ENCODE assay signal across 8 cellular contexts in the genomic region with DNA sequence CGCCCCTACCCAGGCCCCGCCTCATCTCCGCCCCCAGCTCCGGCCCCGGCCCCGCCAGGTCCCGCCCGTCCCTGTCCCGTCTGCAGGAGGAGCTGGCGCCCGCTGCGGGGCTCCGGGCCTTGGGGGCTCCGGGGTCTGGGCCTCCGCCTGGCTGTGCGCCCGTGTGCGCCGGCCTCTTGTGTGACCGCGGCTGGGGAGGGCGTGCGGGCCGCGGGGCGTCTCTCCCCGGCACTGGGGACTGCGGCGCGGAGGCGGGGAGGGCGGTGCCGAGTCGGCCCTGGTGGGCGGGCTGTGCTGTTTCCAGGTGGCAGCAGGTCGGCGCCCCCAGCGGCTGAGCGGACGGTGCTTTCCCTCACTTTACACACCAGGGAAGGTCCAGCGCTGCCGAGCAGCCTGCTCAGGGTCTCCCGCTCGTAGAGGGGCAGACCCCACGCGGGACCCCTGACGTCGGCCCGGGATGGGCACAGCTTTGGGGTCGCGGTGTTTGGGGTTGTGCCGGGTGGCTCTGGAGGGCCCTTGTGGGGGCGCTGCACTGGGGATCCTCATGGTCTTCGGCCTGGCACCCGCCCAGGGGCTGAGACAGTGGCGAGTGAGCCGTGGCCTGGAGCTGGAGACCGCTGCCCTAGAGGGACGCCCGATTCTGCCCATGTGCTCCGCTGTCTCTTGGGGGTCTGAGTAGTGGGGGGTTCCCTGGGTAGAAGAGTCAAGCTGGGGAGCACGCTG. TPM values are rescaled to one million over a fixed set of nuclear protein-coding genes. Genes with fewer than 3 reads are reported as not detected.
DNase-seq lines count a peak whose midpoint lies in the region; ATAC-seq and TF ChIP-seq lines count a peak whose summit lies in the region.

No MANE protein-coding gene starts in this region.

- peak; percentile 64 for DNase-seq in HCEC 1CT
- peak; percentile 69 for DNase-seq in M059J (ENCODE audit: low read depth)
- peak; percentile 89 for DNase-seq in SK-N-DZ (ENCODE audit: low spot score)
- DNase-seq in activated naive CD4-positive, alpha-beta T cell treated with anti-CD3 and anti-CD28 coated beads, Interleukin-2, amount 50 U/mL, for 16 hours, result peak; percentile 95
- DNase-seq in cardiac muscle cell (ENCODE audit: low read depth in 1 of 2, low spot score in 1 of 2), result peak; percentile 89 to 93
- DNase-seq in pons (ENCODE audit: low spot score), result peak; percentile 76
- peak; percentile 89 to 96 for DNase-seq in upper lobe of left lung

- H3K27ac ChIP-seq in cardiac muscle cell (peak overlapping the region; percentile 38), upper lobe of left lung (peak overlapping the region; percentile 55 to 94 (median 90))

- peak; percentile 94 for ATAC-seq in upper lobe of left lung (ENCODE audit: low FRiP score in 2 of 2)

- H3K9me3 ChIP-seq in cardiac muscle cell (ENCODE audit: low read depth), result no peaks in the 10 kb centered on the region
- no peaks in the 10 kb centered on the region for H3K9me3 ChIP-seq in upper lobe of left lung

- H3K4me1 ChIP-seq in cardiac muscle cell (ENCODE audit: low read depth) (no peaks in the 10 kb centered on the region), upper lobe of left lung (peaks cover 11 to 26% (median 19%) of the 10 kb centered on the region in 4 donors)

- peaks cover 13% of the 10 kb centered on the region for H3K36me3 ChIP-seq in cardiac muscle cell
- peaks cover 0 to 27% (median 17%) of the 10 kb centered on the region in 4 donors for H3K36me3 ChIP-seq in upper lobe of left lung

- TF ChIP-seq EP300 in upper lobe of left lung (IDR thresholded peaks at IDR 0.05), result no peak

- peak; percentile 37 for TF ChIP-seq CTCF in cardiac muscle cell (IDR thresholded peaks at IDR 0.05; ENCODE audit: low read depth, low read length)
- TF ChIP-seq CTCF in upper lobe of left lung (IDR thresholded peaks at IDR 0.05), result peak; percentile 25 to 71 (median 47)

- no peak for TF ChIP-seq POLR2A in upper lobe of left lung (IDR thresholded peaks at IDR 0.05)

- H3K27me3 ChIP-seq in cardiac muscle cell (no peaks in the 10 kb centered on the region), upper lobe of left lung (no peaks in the 10 kb centered on the region)

- WGBS in upper lobe of left lung, 2 donors, result 3 to 9% methylated on average over 7 to 18 of the region's 62 CpGs

- H3K4me3 ChIP-seq in GM08714 (ENCODE audit: low read length) (peak overlapping the region; percentile 55; the same call in 1 of the 2 replicates), cardiac muscle cell (peak overlapping the region; percentile 58), upper lobe of left lung (peak overlapping the region; percentile 81 to 98 (median 96))

RNA-seq across cellular contexts. Expression of gene ING5, which starts 0.7 kb away (rescaled TPM):
- 9.2 and 11.0 TPM in 2 replicates for total RNA-seq in M059J (2014; rRNA removed; shearing (Covaris generic))
- polyA plus RNA-seq in SK-N-DZ (2014; cell fraction: cytosol; rRNA removed), result 40.7 and 62.3 TPM in 2 replicates
- 96.6 and 142 TPM in 2 replicates for polyA plus RNA-seq in SK-N-DZ (2014; cell fraction: nucleus; rRNA removed)
- total RNA-seq in cardiac muscle cell (39.4 and 53.6 TPM in 2 replicates), upper lobe of left lung (100 to 1,000 TPM in 1 of 6 donors, 10 to 100 TPM in 5; 20.2 to 181 (median 41.5) TPM)
- polyA plus RNA-seq in cardiac muscle cell, result 16.3 and 26.3 TPM in 2 replicates

RNA-seq across cellular contexts. Expression of gene DTYMK, which starts 16.0 kb away (rescaled TPM):
- 40.6 and 49.3 TPM in 2 replicates for total RNA-seq in M059J (2014; rRNA removed; shearing (Covaris generic))
- 131 and 155 TPM in 2 replicates for polyA plus RNA-seq in SK-N-DZ (2014; cell fraction: cytosol; rRNA removed)
- 110 and 133 TPM in 2 replicates for polyA plus RNA-seq in SK-N-DZ (2014; cell fraction: nucleus; rRNA removed)
- total RNA-seq in cardiac muscle cell (31.1 and 47.7 TPM in 2 replicates), upper lobe of left lung (10 to 100 TPM; 10.2 to 43.0 (median 19.6) TPM)
- polyA plus RNA-seq in cardiac muscle cell, result 72.7 and 85.3 TPM in 2 replicates

RNA-seq across cellular contexts. Expression of gene D2HGDH, which starts 31.9 kb away (rescaled TPM):
- total RNA-seq in M059J (2014; rRNA removed; shearing (Covaris generic)), result 3.5 and 6.1 TPM in 2 replicates
- polyA plus RNA-seq in SK-N-DZ (2014; cell fraction: cytosol; rRNA removed), result 19.1 and 20.4 TPM in 2 replicates
- polyA plus RNA-seq in SK-N-DZ (2014; cell fraction: nucleus; rRNA removed), result 84.9 and 94.0 TPM in 2 replicates
- total RNA-seq in cardiac muscle cell, result 19.4 and 26.8 TPM in 2 replicates
- 23.4 and 24.6 TPM in 2 replicates for polyA plus RNA-seq in cardiac muscle cell
- 100 to 1,000 TPM in 1 of 6 donors, 10 to 100 TPM in 5; 12.5 to 155 (median 35.8) TPM for total RNA-seq in upper lobe of left lung

Comparison
In these comparisons a context has a peak if more than half of its experiments do, and no peak if none do; other contexts are left out.
1. Peak in every context shown above with its lines: DNase-seq, ATAC-seq, H3K4me3 ChIP-seq and H3K27ac ChIP-seq.